11 cellular contexts compared by ENCODE assay signal in the genomic region with DNA sequence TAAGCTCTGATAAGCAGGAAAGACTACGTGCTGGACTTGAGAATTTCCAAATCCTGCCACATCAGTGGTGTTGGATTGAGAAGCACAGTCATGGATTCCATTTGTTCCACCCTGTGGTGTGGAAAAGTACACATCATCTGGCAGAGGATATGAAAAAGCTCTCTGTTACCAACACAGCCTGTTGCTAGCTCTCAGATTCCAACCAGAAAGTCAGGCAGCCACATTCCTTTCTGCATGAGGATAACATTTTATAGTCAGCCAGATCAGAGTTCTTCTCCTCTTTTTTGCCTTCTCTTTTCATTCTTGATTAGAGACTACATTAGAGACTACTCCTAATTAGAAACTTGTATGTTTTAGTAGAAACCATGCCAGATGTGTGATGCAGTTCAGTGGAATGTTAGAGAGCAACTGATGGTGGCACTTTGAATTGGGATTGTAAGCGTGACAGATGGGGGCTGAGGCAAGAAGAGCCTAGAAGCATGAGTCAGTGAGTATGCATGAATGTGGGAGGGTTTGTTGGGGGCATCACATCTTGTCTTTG.
A peak's percentile ranks its signal among the peaks of the same experiment; 100 is the strongest.
DNase-seq lines count a peak whose midpoint lies in the region; ATAC-seq lines count a peak whose summit lies in the region.
"Had no signal": no experiment of that assay in that cellular context is flagged by ENCODE, and none has a peak within 500 bp of the region (broad histone marks: within the 10 kb centered on the region; RNA-seq: fewer than 3 reads in every experiment).

No MANE protein-coding gene starts in this region.

- H3K27ac ChIP-seq in right cardiac atrium (ENCODE audit: low read length): peak overlapping the region; percentile 85

- peaks cover 1 to 17% (median 2%) of the 10 kb centered on the region in 3 donors for H3K27me3 Mint-ChIP-seq in immature natural killer cell (ENCODE audit: low read depth in 3 of 3)

- no peaks in the 10 kb centered on the region for H3K4me1 Mint-ChIP-seq in immature natural killer cell
- H3K4me1 Mint-ChIP-seq: central memory CD8-positive, alpha-beta T cell had no signal

- intact Hi-C loops in right cardiac atrium (cut with DNase I): loop anchor here in 2 of 4 donors (5.0 to 10.0 kb wide), 2 partner anchors 64 to 66 kb away; no protein-coding TSS in a partner anchor

- no peaks in the 10 kb centered on the region for H3K9me3 ChIP-seq in right cardiac atrium (ENCODE audit: control insufficient read depth, low read length)

- no peaks in the 10 kb centered on the region for H3K27me3 ChIP-seq in right cardiac atrium (ENCODE audit: control insufficient read depth, insufficient read depth)

- no peak overlapping the region for H3K4me3 Mint-ChIP-seq in immature natural killer cell
- H3K4me3 Mint-ChIP-seq: central memory CD8-positive, alpha-beta T cell had no signal

- 20% methylated on average over 2 of the region's 2 CpGs for WGBS in right cardiac atrium

- H3K4me3 ChIP-seq in right cardiac atrium (ENCODE audit: low read length): peak overlapping the region; percentile 42
- no peak overlapping the region for H3K4me3 ChIP-seq in skeletal muscle cell (ENCODE audit: low read depth, low read length)

- H3K4me1 ChIP-seq in right cardiac atrium (ENCODE audit: control insufficient read depth, insufficient read depth, low read length): peaks cover 6% of the 10 kb centered on the region

- no peak overlapping the region for H3K27ac Mint-ChIP-seq in immature natural killer cell

- H3K36me3 Mint-ChIP-seq in immature natural killer cell: no peaks in the 10 kb centered on the region

- H3K9me3 Mint-ChIP-seq in immature natural killer cell: peaks cover 0 to 5% (median 0%) of the 10 kb centered on the region in 6 donors
- H3K9me3 Mint-ChIP-seq: central memory CD8-positive, alpha-beta T cell had no signal

- ATAC-seq in right cardiac atrium: peak; percentile 98 to 99

- DNase-seq in GM03348 (ENCODE audit: low spot score): peak; percentile 75
- DNase-seq in amniotic epithelial cell (ENCODE audit: low read depth): peak; percentile 99
- DNase-seq in right cardiac atrium: peak in 1 of 3 donors; percentile 24
- DNase-seq in skeletal muscle cell (ENCODE audit: low read depth): peak; percentile 94
- no peak for DNase-seq in NCI-H2081 (lab: John Stamatoyannopoulos, UW)
- no peak for DNase-seq in activated T-cell treated with anti-CD3 and anti-CD28 coated beads for 4 hours
- DNase-seq in immature natural killer cell: no peak
- no peak for DNase-seq in medulla oblongata (ENCODE audit: extremely low spot score)
- DNase-seq: H7, occipital lobe had no signal

Comparison
In these comparisons a context has a peak if more than half of its experiments do, and no peak if none do; other contexts are left out.
1. DNase-seq: peak in GM03348 (single experiment), amniotic epithelial cell (single experiment) and skeletal muscle cell (single experiment); none in NCI-H2081 (0 of 2), activated T-cell treated with anti-CD3 and anti-CD28 coated beads for 4 hours (single experiment), immature natural killer cell (0 of 3) and medulla oblongata (single experiment).